Comparison of ENCODE assay signal across 18 cellular contexts in genomic region chr1:193516755-193517388, GRCh38.
"Had no signal": no experiment of that assay in that cellular context is flagged by ENCODE, and none has a peak within 500 bp of the region (broad histone marks: within the 10 kb centered on the region; RNA-seq: fewer than 3 reads in every experiment).

No MANE protein-coding gene starts in this region.

- H3K4me1 Mint-ChIP-seq: nephron progenitor cell had no signal

- H3K27me3 ChIP-seq: heart right ventricle, right lobe of liver, suprapubic skin, thyroid gland had no signal

- ATAC-seq: esophagus mucosa; heart right ventricle; left lobe of liver; naive thymus-derived CD4-positive, alpha-beta T cell; psoas muscle; right lobe of liver had no signal

- H3K36me3 Mint-ChIP-seq: type B pancreatic cell had no signal

- H3K27me3 Mint-ChIP-seq: naive thymus-derived CD4-positive, alpha-beta T cell; type B pancreatic cell had no signal

- H3K36me3 ChIP-seq: heart right ventricle, right lobe of liver, suprapubic skin, thyroid gland had no signal

- H3K27ac Mint-ChIP-seq: naive thymus-derived CD4-positive, alpha-beta T cell; nephron progenitor cell; type B pancreatic cell had no signal

- H3K79me2 ChIP-seq: parathyroid adenoma had no signal

- H3K27ac ChIP-seq: heart right ventricle, parathyroid adenoma, psoas muscle, right lobe of liver, suprapubic skin, thyroid gland had no signal

- DNase-seq: effector memory CD4-positive, alpha-beta T cell; heart right ventricle; islet precursor cell; mammary epithelial cell; naive thymus-derived CD4-positive, alpha-beta T cell; nephron progenitor cell; psoas muscle; retina; right lobe of liver; stimulated activated CD4-positive, alpha-beta T cell treated with anti-CD3 and anti-CD28 coated beads, Interleukin-1b, Interleukin-23, amount 100 ng/mL, for 48 hours; stimulated activated CD4-positive, alpha-beta T cell treated with anti-CD3 and anti-CD28 coated beads, Interleukin-4, amount 100 ng/mL, for 24 hours; stimulated activated naive CD4-positive, alpha-beta T cell; thyroid gland had no signal

- H3K9me3 ChIP-seq: right lobe of liver, suprapubic skin, thyroid gland had no signal

- H3K4me1 ChIP-seq: heart right ventricle, parathyroid adenoma, psoas muscle, right lobe of liver, suprapubic skin had no signal

- H3K4me3 Mint-ChIP-seq: naive thymus-derived CD4-positive, alpha-beta T cell; nephron progenitor cell; type B pancreatic cell had no signal

- H3K4me3 ChIP-seq: heart right ventricle, psoas muscle, right lobe of liver, suprapubic skin, thyroid gland had no signal

- H2AFZ ChIP-seq: parathyroid adenoma had no signal
